Comparison of ENCODE assay signal across 30 cellular contexts in genomic region chr6:130043344-130043743, GRCh38.
"Had no signal": no experiment of that assay in that cellular context is flagged by ENCODE, and none has a peak within 500 bp of the region (broad histone marks: within the 10 kb centered on the region; RNA-seq: fewer than 3 reads in every experiment).

No MANE protein-coding gene starts in this region.

- H3K4me1 ChIP-seq: ascending aorta, Peyer's patch, SJSA1 had no signal

- H3K9me3 Mint-ChIP-seq: activated naive CD4-positive, alpha-beta T cell treated with anti-CD3 and anti-CD28 coated beads, Interleukin-2, amount 50 U/mL, for 24 hours; activated T-cell treated with anti-CD3 and anti-CD28 coated beads, Interleukin-2, amount 50 U/mL, for 24 hours; central memory CD8-positive, alpha-beta T cell; T-helper 1 cell treated with Interleukin-12 subunit alpha and Interleukin-12 subunit beta and Interleukin-4 antibody, amounts not matched to agents 30 μg/mL and 1 μg/mL, for 36 hours; T-helper 2 cell treated with Interferon-gamma antibody and Interleukin-4, amounts not matched to agents 5 μg/mL and 100 μg/mL, for 36 hours had no signal

- ATAC-seq: activated CD8-positive, alpha-beta T cell treated with anti-CD3 and anti-CD28 coated beads, Interleukin-2, amount 10 ng/mL, durations not matched to agents 7 days and 5 days; PC-3 had no signal

- H3K27me3 ChIP-seq: ascending aorta, cardiac muscle cell, MG63, Peyer's patch, SJSA1 had no signal

- H3K9me3 ChIP-seq: ascending aorta, MG63, Peyer's patch, SJSA1, SK-N-SH had no signal

- H3K9ac ChIP-seq: SK-N-SH had no signal

- FAIRE-seq: TTC549 had no signal

- H3K4me2 ChIP-seq: SK-N-SH had no signal

- H3K4me3 ChIP-seq: ascending aorta, cardiac muscle cell, MG63, Peyer's patch, SJSA1 had no signal

- H3K27ac Mint-ChIP-seq: activated CD4-positive, alpha-beta T cell treated with anti-CD3 and anti-CD28 coated beads, Interleukin-2, amount 10 ng/mL, durations not matched to agents 24 days and 14 days; activated CD8-positive, alpha-beta T cell treated with anti-CD3 and anti-CD28 coated beads, Interleukin-2, amount 10 ng/mL, durations not matched to agents 7 days and 5 days; activated naive CD4-positive, alpha-beta T cell treated with anti-CD3 and anti-CD28 coated beads, Interleukin-2, amount 50 U/mL, for 24 hours; activated naive CD8-positive, alpha-beta T cell treated with anti-CD3 and anti-CD28 coated beads, Interleukin-2, amount 10 ng/mL, durations not matched to agents 7 days and 5 days; activated T-cell treated with anti-CD3 and anti-CD28 coated beads, Interleukin-2, amount 50 U/mL, for 24 hours; T-helper 1 cell treated with Interleukin-12 subunit alpha and Interleukin-12 subunit beta and Interleukin-4 antibody, amounts not matched to agents 30 μg/mL and 1 μg/mL, for 36 hours; T-helper 2 cell treated with Interferon-gamma antibody and Interleukin-4, amounts not matched to agents 5 μg/mL and 100 μg/mL, for 36 hours had no signal

- H3K27ac ChIP-seq: ascending aorta, cardiac muscle cell, Peyer's patch, SJSA1 had no signal

- H3K27me3 Mint-ChIP-seq: activated naive CD4-positive, alpha-beta T cell treated with anti-CD3 and anti-CD28 coated beads, Interleukin-2, amount 50 U/mL, for 24 hours; activated naive CD8-positive, alpha-beta T cell treated with anti-CD3 and anti-CD28 coated beads, Interleukin-2, amount 10 ng/mL, durations not matched to agents 7 days and 5 days; activated T-cell treated with anti-CD3 and anti-CD28 coated beads, Interleukin-2, amount 50 U/mL, for 24 hours; central memory CD8-positive, alpha-beta T cell had no signal

- H3K36me3 ChIP-seq: ascending aorta, cardiac muscle cell, MG63, Peyer's patch, SJSA1 had no signal

- DNase-seq: activated CD4-positive, alpha-beta T cell treated with anti-CD3 and anti-CD28 coated beads, Interleukin-2, amount 10 ng/mL, durations not matched to agents 24 days and 14 days; activated CD4-positive, alpha-beta T cell treated with anti-CD3 and anti-CD28 coated beads, Interleukin-2, amount 50 U/mL, for 4 hours; activated CD8-positive, alpha-beta T cell treated with anti-CD3 and anti-CD28 coated beads, Interleukin-2, amount 10 ng/mL, durations not matched to agents 7 days and 5 days; activated effector memory CD4-positive, alpha-beta T cell treated with Interleukin-2 at 50 U/mL for 16 hours; activated naive CD8-positive, alpha-beta T cell treated with anti-CD3 and anti-CD28 coated beads, Interleukin-2, amount 10 ng/mL, durations not matched to agents 7 days and 5 days; activated T-cell treated with anti-CD3 and anti-CD28 coated beads, Interleukin-2, amount 50 U/mL, for 24 hours; amygdala; Kasumi-1; MG63; NCI-H1048; NCI-H1105 treated with DMSO at 0.1 percent for 48 hours; NCI-H1436; NCI-H1694; NCI-H1930; NCI-H2081 treated with DMSO at 0.1 percent for 48 hours; NCI-H345; NCI-H524 treated with DMSO at 0.1 percent for 48 hours; PC-3; Peyer's patch; RPMI8226; SHP77 treated with DMSO at 0.1 percent for 48 hours; SK-N-SH had no signal

- H3K4me3 Mint-ChIP-seq: activated CD4-positive, alpha-beta T cell treated with anti-CD3 and anti-CD28 coated beads, Interleukin-2, amount 10 ng/mL, durations not matched to agents 24 days and 14 days; activated CD8-positive, alpha-beta T cell treated with anti-CD3 and anti-CD28 coated beads, Interleukin-2, amount 10 ng/mL, durations not matched to agents 7 days and 5 days; activated naive CD4-positive, alpha-beta T cell treated with anti-CD3 and anti-CD28 coated beads, Interleukin-2, amount 50 U/mL, for 24 hours; activated naive CD8-positive, alpha-beta T cell treated with anti-CD3 and anti-CD28 coated beads, Interleukin-2, amount 10 ng/mL, durations not matched to agents 7 days and 5 days; activated T-cell treated with anti-CD3 and anti-CD28 coated beads, Interleukin-2, amount 50 U/mL, for 24 hours; central memory CD8-positive, alpha-beta T cell; T-helper 1 cell treated with Interleukin-12 subunit alpha and Interleukin-12 subunit beta and Interleukin-4 antibody, amounts not matched to agents 30 μg/mL and 1 μg/mL, for 36 hours; T-helper 2 cell treated with Interferon-gamma antibody and Interleukin-4, amounts not matched to agents 5 μg/mL and 100 μg/mL, for 36 hours had no signal
